19 cellular contexts compared by ENCODE assay signal in the genomic region with DNA sequence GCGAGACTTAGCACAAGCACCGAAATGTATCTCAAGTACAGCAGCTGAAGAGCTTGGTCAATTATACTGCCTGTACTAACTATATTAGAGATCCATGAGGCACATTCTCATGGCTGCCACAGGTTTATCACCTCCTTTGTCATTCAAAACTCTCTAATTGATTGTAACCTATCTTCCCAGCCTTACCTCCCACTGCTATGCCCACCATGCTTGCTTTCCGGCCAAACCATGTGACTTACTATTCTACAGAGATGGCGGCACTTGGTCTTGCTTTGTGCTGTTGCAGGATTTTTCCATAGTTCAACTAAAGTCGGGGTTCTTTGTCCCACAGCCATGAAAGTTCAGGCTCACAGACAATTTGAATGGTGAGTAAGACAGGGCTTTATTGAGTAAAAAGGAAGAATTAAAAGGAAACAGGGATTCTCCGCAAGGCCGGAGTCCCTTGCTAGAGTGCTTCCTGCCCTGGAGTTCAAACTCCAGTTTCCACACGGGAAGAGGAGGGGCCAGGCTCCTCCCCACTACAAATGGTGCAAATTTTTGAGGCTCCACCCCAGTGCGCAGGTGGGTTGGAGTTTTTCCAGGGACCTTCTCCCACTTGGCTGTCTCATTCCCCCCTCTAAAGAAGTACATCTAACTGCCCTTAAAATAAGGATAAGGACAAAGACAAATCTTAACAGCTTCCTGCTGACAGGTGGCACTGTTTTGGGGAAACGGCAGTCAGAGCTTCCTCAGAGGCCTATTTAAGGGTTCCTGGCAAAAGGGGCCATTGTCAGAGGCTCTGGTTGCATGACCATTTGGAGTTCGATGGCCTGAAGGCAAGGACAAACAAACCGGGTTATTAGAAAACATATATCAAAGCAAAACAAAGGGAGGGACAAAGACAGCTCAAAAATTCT. TPM values are rescaled to one million over a fixed set of nuclear protein-coding genes. Genes with fewer than 3 reads are reported as not detected.
A peak's percentile ranks its signal among the peaks of the same experiment; 100 is the strongest.
DNase-seq lines count a peak whose midpoint lies in the region; ATAC-seq and TF ChIP-seq lines count a peak whose summit lies in the region.
"Had no signal": no experiment of that assay in that cellular context is flagged by ENCODE, and none has a peak within 500 bp of the region (broad histone marks: within the 10 kb centered on the region; RNA-seq: fewer than 3 reads in every experiment).

No MANE protein-coding gene starts in this region.

- no peak overlapping the region for H3K18ac ChIP-seq in H9 (ENCODE audit: insufficient read length, low read depth, low read length)

- H2BK12ac ChIP-seq in H9 (ENCODE audit: insufficient read length, low read depth, low read length): no peak overlapping the region

- peaks cover 14% of the 10 kb centered on the region in 2 experiments; a peak in 4 of 5 replicates for H3K9me3 Mint-ChIP-seq in H9
- H3K9me3 Mint-ChIP-seq in activated CD8-positive, alpha-beta T cell treated with anti-CD3 and anti-CD28 coated beads, Interleukin-2, amount 10 ng/mL, durations not matched to agents 7 days and 5 days (ENCODE audit: insufficient read depth): no peaks in the 10 kb centered on the region

- H3K4me1 Mint-ChIP-seq in H9: peaks cover 44 to 47% of the 10 kb centered on the region in 2 experiments
- H3K4me1 Mint-ChIP-seq in activated CD8-positive, alpha-beta T cell treated with anti-CD3 and anti-CD28 coated beads, Interleukin-2, amount 10 ng/mL, durations not matched to agents 7 days and 5 days (ENCODE audit: low read depth): no peaks in the 10 kb centered on the region

- H2BK15ac ChIP-seq in H9 (ENCODE audit: low read depth, low read length): no peak overlapping the region

- no peak overlapping the region for H2BK120ac ChIP-seq in H9 (ENCODE audit: low read depth, low read length, poor library complexity, severe bottlenecking)

- DNase-seq in A673 (ENCODE audit: low spot score): no peak
- peak; percentile 39 for DNase-seq in H9
- DNase-seq in ascending aorta (ENCODE audit: low spot score in 2 of 2): no peak
- DNase-seq in T-helper 2 cell: no peak
- no peak for DNase-seq in foreskin fibroblast
- no peak for DNase-seq in foreskin keratinocyte
- DNase-seq in activated CD8-positive, alpha-beta T cell treated with anti-CD3 and anti-CD28 coated beads, Interleukin-2, amount 10 ng/mL, durations not matched to agents 7 days and 5 days: no peak
- DNase-seq: activated CD4-positive, alpha-beta T cell treated with anti-CD3 and anti-CD28 coated beads, Interleukin-2, amount 50 U/mL, for 4 hours; activated naive CD4-positive, alpha-beta T cell treated with Interleukin-2 at 50 U/mL for 16 hours; activated T-cell treated with anti-CD3 and anti-CD28 coated beads for 4 hours; anterior cingulate cortex; Calu3; cerebellar nuclear complex; left lung; NCI-H1105 treated with DMSO at 0.1 percent for 48 hours; ovary; sigmoid colon; stomach had no signal

- no peak for ATAC-seq in foreskin keratinocyte
- ATAC-seq in activated CD8-positive, alpha-beta T cell treated with anti-CD3 and anti-CD28 coated beads, Interleukin-2, amount 10 ng/mL, durations not matched to agents 7 days and 5 days: no peak

- H3K27ac ChIP-seq in A673 (ENCODE audit: low read depth, low read length, poor library complexity, severe bottlenecking): no peak overlapping the region
- H3K27ac ChIP-seq in H9 (ENCODE audit: insufficient read length, low read depth, low read length): no peak overlapping the region
- peak overlapping the region; percentile 54 to 67 for H3K27ac ChIP-seq in ascending aorta
- no peak overlapping the region for H3K27ac ChIP-seq in liver (ENCODE audit: low read depth in 1 of 2, low read length in 2 of 2)
- H3K27ac ChIP-seq in foreskin keratinocyte: no peak overlapping the region
- H3K27ac ChIP-seq: left lung, ovary, sigmoid colon had no signal

- H3K36me3 ChIP-seq in A673 (ENCODE audit: insufficient read depth, low read length, poor library complexity, severe bottlenecking): no peaks in the 10 kb centered on the region
- H3K36me3 ChIP-seq in ascending aorta: peaks cover 0 to 15% of the 10 kb centered on the region in 2 donors
- no peaks in the 10 kb centered on the region for H3K36me3 ChIP-seq in liver (ENCODE audit: control insufficient read depth in 4 of 4, insufficient read depth in 3 of 4, low read depth in 1 of 4, low read length in 3 of 4)
- H3K36me3 ChIP-seq: left lung, ovary, sigmoid colon, stomach had no signal

- CTCF ChIA-PET in A673 (lab: Charles Lee): no interaction called here
- CTCF ChIA-PET in activated CD8-positive, alpha-beta T cell treated with anti-CD3 and anti-CD28 coated beads, Interleukin-2, amount 10 ng/mL, durations not matched to agents 7 days and 5 days (lab: Charles Lee): interaction anchor here (1.3 kb wide), 1 partner anchor 13 kb away, joined by 4 read pairs; no protein-coding TSS in a partner anchor

- no peak overlapping the region for H2AK5ac ChIP-seq in H9 (ENCODE audit: insufficient read length, low read length)

- no peaks in the 10 kb centered on the region for H3K79me2 ChIP-seq in H9 (ENCODE audit: insufficient read depth, low read length)

- H3K27me3 ChIP-seq in A673 (replicated peaks; ENCODE audit: insufficient read depth, low read depth, low read length, poor library complexity) (no peaks in the 10 kb centered on the region), H9 (ENCODE audit: insufficient read depth, low read length) (no peaks in the 10 kb centered on the region), ascending aorta (no peaks in the 10 kb centered on the region), liver (ENCODE audit: control insufficient read depth in 4 of 4, insufficient read depth in 4 of 4, low read length in 3 of 4) (no peaks in the 10 kb centered on the region), foreskin keratinocyte (no peaks in the 10 kb centered on the region)
- H3K27me3 ChIP-seq: left lung, ovary, sigmoid colon, stomach had no signal

- peak; percentile 28; the same call in 1 of the 2 replicates for TF ChIP-seq CTCF in A673 (conservative IDR thresholded peaks at IDR 0.05; ENCODE audit: low read depth, low read length)
- no peak for TF ChIP-seq CTCF in H9 (conservative IDR thresholded peaks at IDR 0.05)
- TF ChIP-seq CTCF in ascending aorta (IDR thresholded peaks at IDR 0.05): no peak
- TF ChIP-seq CTCF in liver (IDR thresholded peaks at IDR 0.05; ENCODE audit: low read depth, low read length, missing input control): no peak
- TF ChIP-seq CTCF in foreskin fibroblast (IDR thresholded peaks at IDR 0.05; ENCODE audit: low read depth, low read length): no peak
- TF ChIP-seq CTCF in foreskin keratinocyte (conservative IDR thresholded peaks at IDR 0.05): no peak

- H4K20me1 ChIP-seq in H9 (ENCODE audit: control insufficient read depth, insufficient read depth, insufficient read length): no peaks in the 10 kb centered on the region

- H3K4me1 ChIP-seq in A673 (ENCODE audit: insufficient read depth, low read length, poor library complexity, severe bottlenecking) (no peaks in the 10 kb centered on the region), H9 (ENCODE audit: insufficient read depth, low read length) (no peaks in the 10 kb centered on the region), ascending aorta (peaks cover 0 to 12% of the 10 kb centered on the region in 2 donors), liver (ENCODE audit: control insufficient read depth in 4 of 4, insufficient read depth in 4 of 4, low read length in 3 of 4) (peaks cover 2 to 11% (median 8%) of the 10 kb centered on the region in 4 donors), foreskin keratinocyte (peaks cover 8% of the 10 kb centered on the region)
- H3K4me1 ChIP-seq: left lung had no signal

- H3K27ac Mint-ChIP-seq in H9: peak overlapping the region in 1 of 3 experiments; percentile 12; a peak in 2 of 7 replicates
- no peak overlapping the region for H3K27ac Mint-ChIP-seq in activated CD8-positive, alpha-beta T cell treated with anti-CD3 and anti-CD28 coated beads, Interleukin-2, amount 10 ng/mL, durations not matched to agents 7 days and 5 days

- H3K4me2 ChIP-seq in H9 (ENCODE audit: insufficient read depth, insufficient read length, low read length): no peak overlapping the region

- no CpG with 5 or more reads among the region's 12 CpGs for whole genome bisulfite sequencing in H9 (ENCODE audit: extremely low coverage, insufficient read length, low lambda C conversion rate)
- WGBS in liver: 72% methylated on average over 12 of the region's 12 CpGs

- no peak overlapping the region for H3K4me3 Mint-ChIP-seq in H9
- H3K4me3 Mint-ChIP-seq in activated CD8-positive, alpha-beta T cell treated with anti-CD3 and anti-CD28 coated beads, Interleukin-2, amount 10 ng/mL, durations not matched to agents 7 days and 5 days: no peak overlapping the region

- peak overlapping the region; percentile 26 for H2BK20ac ChIP-seq in H9 (ENCODE audit: low read depth, low read length, poor library complexity, severe bottlenecking)

- no peak overlapping the region for H4K91ac ChIP-seq in H9 (ENCODE audit: insufficient read length, low read depth, low read length)

- H3K9me3 ChIP-seq in A673 (ENCODE audit: low read depth, low read length, poor library complexity, severe bottlenecking) (no peaks in the 10 kb centered on the region), H9 (ENCODE audit: control insufficient read depth, low read depth, low read length) (no peaks in the 10 kb centered on the region), ascending aorta (no peaks in the 10 kb centered on the region), liver (ENCODE audit: control insufficient read depth in 4 of 4, low read length in 3 of 4) (no peaks in the 10 kb centered on the region)
- H3K9me3 ChIP-seq: left lung, ovary, sigmoid colon, stomach had no signal

- H3K36me3 Mint-ChIP-seq in H9 (ENCODE audit: insufficient read depth in 1 of 3, low read depth in 3 of 3): peaks cover 10 to 18% (median 12%) of the 10 kb centered on the region in 3 experiments; a peak in 6 of 7 replicates
- no peaks in the 10 kb centered on the region for H3K36me3 Mint-ChIP-seq in activated CD8-positive, alpha-beta T cell treated with anti-CD3 and anti-CD28 coated beads, Interleukin-2, amount 10 ng/mL, durations not matched to agents 7 days and 5 days (ENCODE audit: low read depth)

- no peaks in the 10 kb centered on the region for H3K79me1 ChIP-seq in H9 (ENCODE audit: insufficient read depth, low read depth, low read length, poor library complexity, severe bottlenecking)

- no peak overlapping the region for H3T11ph ChIP-seq in H9 (ENCODE audit: low read length)

- no peak overlapping the region for H2AFZ ChIP-seq in H9 (ENCODE audit: low read length)

- no TSS peak for BruUV-seq in A673 (replicated peaks; lab: Mats Ljungman, UMichigan)

- H3K4ac ChIP-seq in H9 (ENCODE audit: low read depth, low read length): no peak overlapping the region

- no peak overlapping the region for H3K14ac ChIP-seq in H9 (ENCODE audit: insufficient read depth, low read length)

- H3K23me2 ChIP-seq in H9 (ENCODE audit: insufficient read length, low read depth, low read length, poor library complexity, severe bottlenecking): no peaks in the 10 kb centered on the region

- no peak overlapping the region for H3K56ac ChIP-seq in H9 (ENCODE audit: insufficient read length, low read depth, low read length)

- H4K8ac ChIP-seq in H9 (replicated peaks; ENCODE audit: insufficient read length, low read depth, low read length): no peak overlapping the region

- POLR2A ChIA-PET in A673 (lab: Charles Lee; ENCODE audit: low non-redundant PET): interaction anchor here (0.7 kb wide), 1 partner anchor 375 kb away, joined by 3 read pairs; no protein-coding TSS in a partner anchor
- POLR2A ChIA-PET in activated CD8-positive, alpha-beta T cell treated with anti-CD3 and anti-CD28 coated beads, Interleukin-2, amount 10 ng/mL, durations not matched to agents 7 days and 5 days (lab: Charles Lee): no interaction called here

- no peak overlapping the region for H3K9ac ChIP-seq in H9 (ENCODE audit: extremely low read depth, insufficient read length, low read length)
- no peak overlapping the region for H3K9ac ChIP-seq in liver (ENCODE audit: low read depth in 1 of 2, low read length in 2 of 2)

- H3K27me3 Mint-ChIP-seq in H9 (ENCODE audit: low read depth): no peaks in the 10 kb centered on the region; the same call in 1 of the 2 replicates
- H3K27me3 Mint-ChIP-seq in activated CD8-positive, alpha-beta T cell treated with anti-CD3 and anti-CD28 coated beads, Interleukin-2, amount 10 ng/mL, durations not matched to agents 7 days and 5 days (ENCODE audit: low read depth): peaks cover 3% of the 10 kb centered on the region

- no peak overlapping the region for H3K23ac ChIP-seq in H9 (ENCODE audit: insufficient read length, low read depth, low read length)

- no peak for TF ChIP-seq RAD21 in liver (IDR thresholded peaks at IDR 0.05)

- no peak overlapping the region for H3K4me3 ChIP-seq in A673 (ENCODE audit: low read depth, low read length, poor library complexity, severe bottlenecking)
- H3K4me3 ChIP-seq in ascending aorta: no peak overlapping the region
- peak overlapping the region in 2 of 3 donors; percentile 7 to 35 for H3K4me3 ChIP-seq in liver (ENCODE audit: low read depth in 1 of 3, low read length in 3 of 3)
- no peak overlapping the region for H3K4me3 ChIP-seq in foreskin fibroblast (ENCODE audit: low read depth in 1 of 2, low read length in 2 of 2)
- H3K4me3 ChIP-seq: left lung, ovary, sigmoid colon, stomach had no signal

- H4K5ac ChIP-seq in H9 (ENCODE audit: insufficient read length, low read depth, low read length): no peak overlapping the region

- intact Hi-C loops in A673 (cut with micrococcal nuclease; ENCODE audit: unreplicated experiment): no loop called here
- intact Hi-C loops in ascending aorta (cut with DNase I): no loop called here

- no peak overlapping the region for H2BK5ac ChIP-seq in H9 (ENCODE audit: insufficient read length, low read length)

RNA-seq across cellular contexts. Expression of gene FMO2, which starts 28.7 kb away (rescaled TPM):
- total RNA-seq in A673 (2021): 0.20 TPM in 1 of 2 replicates, not detected in the other
- not detected in 2 replicates for total RNA-seq in H9 (2021)
- total RNA-seq in ascending aorta: 90.3 TPM
- under 1 TPM; 0.14 to 0.84 TPM for total RNA-seq in liver
- polyA plus RNA-seq in liver: 1 to 10 TPM; 1.4 to 1.6 TPM
- not detected in 2 replicates for total RNA-seq in foreskin keratinocyte
- not detected in 2 replicates for polyA plus RNA-seq in foreskin keratinocyte
- not detected for total RNA-seq in activated CD8-positive, alpha-beta T cell treated with anti-CD3 and anti-CD28 coated beads, Interleukin-2, amount 10 ng/mL, durations not matched to agents 7 days and 5 days
- total RNA-seq: Calu3 had no signal

RNA-seq across cellular contexts. Expression of gene FMO1, which starts 34.5 kb away (rescaled TPM):
- total RNA-seq in A673 (2021): not detected in 2 replicates
- not detected in 2 replicates for total RNA-seq in H9 (2021)
- total RNA-seq in ascending aorta: not detected
- total RNA-seq in liver: 10 to 100 TPM in 1 of 2 donors, under 1 TPM in 1; 0.33 to 26.3 TPM
- polyA plus RNA-seq in liver: under 1 TPM; 0.13 to 0.90 TPM
- total RNA-seq in foreskin keratinocyte: not detected in 2 replicates
- not detected in 2 replicates for polyA plus RNA-seq in foreskin keratinocyte
- total RNA-seq in activated CD8-positive, alpha-beta T cell treated with anti-CD3 and anti-CD28 coated beads, Interleukin-2, amount 10 ng/mL, durations not matched to agents 7 days and 5 days: not detected
- total RNA-seq: Calu3 had no signal

Comparison
In these comparisons a context has a peak if more than half of its experiments do, and no peak if none do; other contexts are left out.
1. H3K27ac ChIP-seq: peak in ascending aorta (2 of 2); none in A673 (single experiment), H9 (single experiment), liver (0 of 2) and foreskin keratinocyte (single experiment).
2. H3K4me3 ChIP-seq: peak in liver (2 of 3); none in A673 (single experiment), ascending aorta (0 of 2) and foreskin fibroblast (0 of 2).
3. RNA of gene FMO2, which starts 28.7 kb away (total RNA-seq): 90.3 TPM in ascending aorta (single experiment); 0.14 to 0.84 TPM in liver, 0.20 TPM in A673, not detected in foreskin keratinocyte, not detected in H9 and not detected in activated CD8-positive, alpha-beta T cell treated with anti-CD3 and anti-CD28 coated beads, Interleukin-2, amount 10 ng/mL, durations not matched to agents 7 days and 5 days; every median in the first group is over 10 times any median in the second.